ENCODE assay signal across 24 cellular contexts in the genomic region with DNA sequence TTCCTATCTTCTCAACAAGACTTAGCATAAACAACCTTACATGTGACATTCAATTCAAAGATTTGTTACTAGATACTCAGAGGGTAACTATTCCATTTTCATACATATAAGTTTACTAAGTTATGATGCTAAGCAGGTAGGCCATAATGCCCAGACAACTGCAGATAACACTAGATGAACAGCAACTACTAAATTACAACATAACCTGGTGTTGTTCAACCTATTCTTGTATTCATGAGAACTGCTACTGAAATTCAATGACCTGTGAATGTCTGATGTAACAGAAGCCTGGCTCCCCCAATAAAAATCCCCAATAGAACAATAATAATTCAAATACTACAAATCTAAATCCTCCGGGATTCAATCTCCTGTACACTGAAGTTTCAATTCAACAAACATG.
"Had no signal": no experiment of that assay in that cellular context is flagged by ENCODE, and none has a peak within 500 bp of the region (broad histone marks: within the 10 kb centered on the region; RNA-seq: fewer than 3 reads in every experiment).

No MANE protein-coding gene starts in this region.

- H3K27ac Mint-ChIP-seq: activated CD8-positive, alpha-beta T cell treated with anti-CD3 and anti-CD28 coated beads, Interleukin-2, amount 10 ng/mL, durations not matched to agents 7 days and 5 days; activated naive CD8-positive, alpha-beta T cell treated with anti-CD3 and anti-CD28 coated beads, Interleukin-2, amount 10 ng/mL, durations not matched to agents 7 days and 5 days; T-helper 17 cell; WTC11 had no signal

- H3K27me3 ChIP-seq: ascending aorta, body of pancreas had no signal

- H3K9me3 Mint-ChIP-seq: activated naive CD8-positive, alpha-beta T cell treated with anti-CD3 and anti-CD28 coated beads, Interleukin-2, amount 10 ng/mL, durations not matched to agents 7 days and 5 days; central memory CD8-positive, alpha-beta T cell; WTC11 had no signal

- H3K9me3 ChIP-seq: ascending aorta, body of pancreas had no signal

- H3K4me1 Mint-ChIP-seq: activated naive CD8-positive, alpha-beta T cell treated with anti-CD3 and anti-CD28 coated beads, Interleukin-2, amount 10 ng/mL, durations not matched to agents 7 days and 5 days; central memory CD8-positive, alpha-beta T cell had no signal

- ATAC-seq: activated CD8-positive, alpha-beta T cell treated with anti-CD3 and anti-CD28 coated beads, Interleukin-2, amount 10 ng/mL, durations not matched to agents 7 days and 5 days; body of pancreas; T-helper 17 cell; WTC11 had no signal

- H3K27ac ChIP-seq: ascending aorta, body of pancreas had no signal

- H3K4me1 ChIP-seq: ascending aorta had no signal

- H3K4me3 Mint-ChIP-seq: activated CD8-positive, alpha-beta T cell treated with anti-CD3 and anti-CD28 coated beads, Interleukin-2, amount 10 ng/mL, durations not matched to agents 7 days and 5 days; activated naive CD8-positive, alpha-beta T cell treated with anti-CD3 and anti-CD28 coated beads, Interleukin-2, amount 10 ng/mL, durations not matched to agents 7 days and 5 days; central memory CD8-positive, alpha-beta T cell; T-helper 17 cell; WTC11 had no signal

- DNase-seq: activated CD4-positive, alpha-beta T cell treated with anti-CD3 and anti-CD28 coated beads for 48 hours; activated CD4-positive, alpha-beta T cell treated with anti-CD3 and anti-CD28 coated beads, Interleukin-2, amount 50 U/mL, for 4 hours; activated CD4-positive, CD25-positive, alpha-beta regulatory T cell treated with anti-CD3 and anti-CD28 coated beads, Interleukin-2, amount 50 U/mL, for 72 hours; activated CD8-positive, alpha-beta memory T cell treated with anti-CD3 and anti-CD28 coated beads, Interleukin-2, amount 50 U/mL, for 48 hours; activated CD8-positive, alpha-beta T cell treated with anti-CD3 and anti-CD28 coated beads, Interleukin-2, amount 10 ng/mL, durations not matched to agents 7 days and 5 days; activated naive CD4-positive, alpha-beta T cell treated with anti-CD3 and anti-CD28 coated beads, Interleukin-2, amount 50 U/mL, for 16 hours; activated naive CD8-positive, alpha-beta T cell treated with anti-CD3 and anti-CD28 coated beads, Interleukin-2, amount 10 ng/mL, durations not matched to agents 7 days and 5 days; activated T-cell treated with anti-CD3 and anti-CD28 coated beads, Interleukin-2, amount 50 U/mL, for 1 hour; amniotic stem cell; body of pancreas; KBM-7; NCI-H1048; NCI-H1930; NCI-H2171; NCI-H226; NCI-H526; NCI-H774; NK-92 treated with Interleukin-12 subunit alpha and Interleukin-12 subunit beta, amount 100 ng/mL, for 24 hours; SIG-M5; T-helper 17 cell; T-helper 9 cell had no signal

- H3K4me3 ChIP-seq: ascending aorta, body of pancreas had no signal

- H3K27me3 Mint-ChIP-seq: activated naive CD8-positive, alpha-beta T cell treated with anti-CD3 and anti-CD28 coated beads, Interleukin-2, amount 10 ng/mL, durations not matched to agents 7 days and 5 days; central memory CD8-positive, alpha-beta T cell; T-helper 17 cell had no signal
